30 cellular contexts compared by ENCODE assay signal in genomic region chr10:123103944-123104343, GRCh38. TPM values are rescaled to one million over a fixed set of nuclear protein-coding genes. Genes with fewer than 3 reads are reported as not detected.
DNase-seq lines count a peak whose midpoint lies in the region; ATAC-seq and TF ChIP-seq lines count a peak whose summit lies in the region.
"Had no signal": no experiment of that assay in that cellular context is flagged by ENCODE, and none has a peak within 500 bp of the region (broad histone marks: within the 10 kb centered on the region; RNA-seq: fewer than 3 reads in every experiment).

No MANE protein-coding gene starts in this region.

- no peaks in the 10 kb centered on the region for H3K9me3 Mint-ChIP-seq in WTC11
- H3K9me3 Mint-ChIP-seq in HFFc6, result peaks cover 3% of the 10 kb centered on the region; the same call in 1 of the 2 replicates
- H3K9me3 Mint-ChIP-seq: activated T-cell treated with anti-CD3 and anti-CD28 coated beads, Interleukin-2, amount 50 U/mL, for 24 hours; immature natural killer cell; memory B cell; stimulated activated memory B cell treated with anti-CD40 and anti-IgM and Interleukin-4, amounts not matched to agents 10 μg/mL and 1 μg/mL and 100 μg/mL, for 72 hours had no signal

- H3K4me3 Mint-ChIP-seq in WTC11 (no peak overlapping the region), HFFc6 (no peak overlapping the region)
- H3K4me3 Mint-ChIP-seq: activated naive CD8-positive, alpha-beta T cell; activated T-cell treated with anti-CD3 and anti-CD28 coated beads, Interleukin-2, amount 50 U/mL, for 24 hours; immature natural killer cell; memory B cell; stimulated activated memory B cell treated with anti-CD40 and anti-IgM and Interleukin-4, amounts not matched to agents 10 μg/mL and 1 μg/mL and 100 μg/mL, for 72 hours had no signal

- CTCF ChIA-PET in WTC11 (lab: Charles Lee), result interaction anchor here (1.6 to 1.7 kb wide), 2 partner anchors 31 to 61 kb away, joined by 3 to 6 read pairs; no protein-coding TSS in a partner anchor

- POLR2A ChIA-PET in WTC11 (lab: Charles Lee), result no interaction called here

- peaks cover 2% of the 10 kb centered on the region; the same call in 1 of the 2 replicates for H3K27me3 Mint-ChIP-seq in WTC11 (ENCODE audit: low read depth)
- H3K27me3 Mint-ChIP-seq in HFFc6 (ENCODE audit: insufficient read depth), result peaks cover 7% of the 10 kb centered on the region

- H3K27ac Mint-ChIP-seq in WTC11 (no peak overlapping the region), HFFc6 (no peak overlapping the region)
- H3K27ac Mint-ChIP-seq: activated naive CD8-positive, alpha-beta T cell; activated T-cell treated with anti-CD3 and anti-CD28 coated beads, Interleukin-2, amount 50 U/mL, for 24 hours; immature natural killer cell; memory B cell; stimulated activated memory B cell treated with anti-CD40 and anti-IgM and Interleukin-4, amounts not matched to agents 10 μg/mL and 1 μg/mL and 100 μg/mL, for 72 hours had no signal

- peak; percentile 58 for ATAC-seq in WTC11
- ATAC-seq: left lobe of liver; stimulated activated memory B cell treated with anti-CD40 and anti-IgM and Interleukin-4, amounts not matched to agents 10 μg/mL and 1 μg/mL and 100 μg/mL, for 72 hours had no signal

- DNase-seq in DMS153 treated with DMSO at 0.1 percent for 48 hours (lab: John Stamatoyannopoulos, UW; ENCODE audit: unreplicated experiment) (peak; percentile 20), DMS153 (lab: John Stamatoyannopoulos, UW) (no peak), NCI-H146 (lab: John Stamatoyannopoulos, UW) (peak; percentile 66), WTC11 (ENCODE audit: low spot score) (no peak), kidney tubule cell (ENCODE audit: low spot score) (peak; percentile 38), NCI-H2196 (lab: John Stamatoyannopoulos, UW; ENCODE audit: unreplicated experiment) (no peak), HFFc6 (no peak), OCI-M1 (lab: John Stamatoyannopoulos, UW) (no peak)
- DNase-seq: activated CD4-positive, alpha-beta T cell treated with anti-CD3 and anti-CD28 coated beads for 48 hours; activated effector memory CD4-positive, alpha-beta T cell treated with anti-CD3 and anti-CD28 coated beads, Interleukin-2, amount 50 U/mL, for 16 hours; activated T-cell treated with anti-CD3 and anti-CD28 coated beads, Interleukin-2, amount 50 U/mL, for 24 hours; COR-L47; DMS79; hypothalamus; immature natural killer cell; NCI-H1092 treated with DMSO at 0.1 percent for 48 hours; NCI-H2081; NCI-H446 treated with DMSO at 0.1 percent for 48 hours; SJCRH30; T1000; transverse colon; WERI-Rb-1 had no signal

- H3K36me3 Mint-ChIP-seq in WTC11 (no peaks in the 10 kb centered on the region), HFFc6 (ENCODE audit: low read depth) (no peaks in the 10 kb centered on the region)
- H3K36me3 Mint-ChIP-seq: activated naive CD8-positive, alpha-beta T cell; immature natural killer cell; memory B cell; stimulated activated memory B cell treated with anti-CD40 and anti-IgM and Interleukin-4, amounts not matched to agents 10 μg/mL and 1 μg/mL and 100 μg/mL, for 72 hours had no signal

- TF ChIP-seq CTCF in WTC11 (IDR thresholded peaks at IDR 0.05) (no peak), HFFc6 (IDR thresholded peaks at IDR 0.05) (no peak)

- H3K4me1 Mint-ChIP-seq in WTC11, result peaks cover 24% of the 10 kb centered on the region
- no peaks in the 10 kb centered on the region for H3K4me1 Mint-ChIP-seq in HFFc6 (ENCODE audit: low read depth)
- H3K4me1 Mint-ChIP-seq: immature natural killer cell; memory B cell; stimulated activated memory B cell treated with anti-CD40 and anti-IgM and Interleukin-4, amounts not matched to agents 10 μg/mL and 1 μg/mL and 100 μg/mL, for 72 hours had no signal

TF ChIP-seq in WTC11, 78 proteins besides CTCF, POLR2A, EP300 and RAD21:
- TF ChIP-seq ZNF232 (CRISPR knock-in tag; IDR thresholded peaks at IDR 0.05) (no peak), PRRX2 (CRISPR knock-in tag; IDR thresholded peaks at IDR 0.05) (no peak), HMGA2 (CRISPR knock-in tag; IDR thresholded peaks at IDR 0.05) (no peak), ERG (CRISPR knock-in tag; IDR thresholded peaks at IDR 0.05) (no peak), ZNF396 (CRISPR knock-in tag; IDR thresholded peaks at IDR 0.05; ENCODE audit: borderline replicate concordance) (no peak), MXD4 (CRISPR knock-in tag; IDR thresholded peaks at IDR 0.05; ENCODE audit: borderline replicate concordance) (no peak), ETV6 (CRISPR knock-in tag; IDR thresholded peaks at IDR 0.05) (no peak)

RNA-seq across cellular contexts. Expression of gene HMX3, which starts 31.8 kb away (rescaled TPM):
- total RNA-seq in WTC11 (2021), result 0.23 TPM in 1 of 3 replicates, not detected in the others
- total RNA-seq in HFFc6 (2021; fragmentation: NEBNext Ultra II Directional; extraction: Animal tissue kit (Norgen Biotek cat#: 25700)), result not detected
- total RNA-seq: glomerular endothelial cell, HT-29, osteocyte, subcutaneous adipose tissue had no signal

RNA-seq across cellular contexts. Expression of gene HMX2, which starts 44.0 kb away (rescaled TPM):
- total RNA-seq in WTC11 (2021), result 0.59 to 1.7 TPM (median 1.4 TPM) in 3 replicates
- not detected for total RNA-seq in HFFc6 (2021; fragmentation: NEBNext Ultra II Directional; extraction: Animal tissue kit (Norgen Biotek cat#: 25700))
- total RNA-seq: glomerular endothelial cell, HT-29, left lobe of liver, osteocyte, SJCRH30, subcutaneous adipose tissue had no signal

RNA-seq across cellular contexts. Expression of gene BUB3, which starts 50.3 kb away (rescaled TPM):
- 180 to 192 TPM (median 186 TPM) in 3 replicates for total RNA-seq in WTC11 (2021)
- 100 to 1,000 TPM; 154 to 214 (median 202) TPM for total RNA-seq in HFFc6 (2021; fragmentation: NEBNext Ultra II Directional; extraction: Animal tissue kit (Norgen Biotek cat#: 25700))

Comparison
In these comparisons a context has a peak if more than half of its experiments do, and no peak if none do; other contexts are left out.
1. DNase-seq: peak in DMS153 treated with DMSO at 0.1 percent for 48 hours (single experiment), NCI-H146 (single experiment) and kidney tubule cell (single experiment); none in DMS153 (single experiment), WTC11 (single experiment), NCI-H2196 (single experiment), HFFc6 (single experiment) and OCI-M1 (single experiment).